Comparison of ENCODE assay signal across 1 cellular context in genomic region chr12:11756523-11756922, GRCh38.
TF ChIP-seq lines count a peak whose summit lies in the region.

No MANE protein-coding gene starts in this region.

TF ChIP-seq in GM12878, 131 proteins besides CTCF, POLR2A, EP300 and RAD21:
- no peak for TF ChIP-seq E2F4 (IDR thresholded peaks at IDR 0.05; ENCODE audit: low read depth, low read length)
- no peak for TF ChIP-seq RUNX3 (IDR thresholded peaks at IDR 0.05; ENCODE audit: low read length)
- no peak for TF ChIP-seq TCF3 (IDR thresholded peaks at IDR 0.05; ENCODE audit: borderline replicate concordance, insufficient read depth, low read depth, low read length)
- TF ChIP-seq BMI1 (IDR thresholded peaks at IDR 0.05; ENCODE audit: borderline replicate concordance): no peak
- TF ChIP-seq ATF2 (IDR thresholded peaks at IDR 0.05; ENCODE audit: low read length): no peak
- TF ChIP-seq MEF2A (IDR thresholded peaks at IDR 0.05; ENCODE audit: insufficient read depth, low read depth, low read length): no peak
- TF ChIP-seq ATF7 (IDR thresholded peaks at IDR 0.05; ENCODE audit: low read depth): no peak
- TF ChIP-seq JUNB (IDR thresholded peaks at IDR 0.05): no peak
- TF ChIP-seq SUZ12 (IDR thresholded peaks at IDR 0.05; ENCODE audit: unreplicated experiment): no peak
- TF ChIP-seq BHLHE40 (IDR thresholded peaks at IDR 0.05; ENCODE audit: borderline replicate concordance in 1 of 2, low read depth in 2 of 2, low read length in 1 of 2): no peak
- no peak for TF ChIP-seq PML (IDR thresholded peaks at IDR 0.05; ENCODE audit: low read length)
- TF ChIP-seq ESRRA (IDR thresholded peaks at IDR 0.05; ENCODE audit: low read length): no peak
- TF ChIP-seq ATF3 (IDR thresholded peaks at IDR 0.05; ENCODE audit: borderline replicate concordance, extremely low read depth, low read depth, low read length): no peak
TF ChIP-seq in GM12878: peak in this region for 0.
